ENCODE assay signal across 9 cellular contexts in the genomic region with DNA sequence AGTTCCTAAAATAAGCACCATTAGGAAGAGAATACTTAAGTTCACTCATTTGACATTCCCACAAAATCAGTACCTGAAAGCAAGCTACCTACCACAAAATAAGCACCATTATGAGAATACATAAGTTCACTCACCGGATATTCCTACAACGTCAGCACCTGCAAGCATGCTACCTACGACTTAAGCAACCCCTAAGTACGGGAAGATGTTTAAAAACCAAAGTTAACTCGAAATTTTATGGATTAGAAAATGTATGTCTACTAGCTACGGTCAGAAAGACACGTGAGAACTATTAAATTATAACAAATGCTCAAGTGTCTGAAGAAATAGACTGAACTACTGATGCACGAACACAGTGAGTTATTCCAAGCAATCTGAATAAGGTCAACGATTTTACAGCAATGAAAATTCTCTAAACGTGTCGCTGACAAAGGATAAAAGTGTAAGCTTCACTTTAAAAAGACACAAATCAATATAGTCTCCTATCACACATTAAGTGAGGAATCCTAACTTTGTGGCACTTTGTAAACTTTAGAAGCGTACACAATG. TPM values are rescaled to one million over a fixed set of nuclear protein-coding genes. Genes with fewer than 3 reads are reported as not detected.
DNase-seq lines count a peak whose midpoint lies in the region; TF ChIP-seq lines count a peak whose summit lies in the region.
"Had no signal": no experiment of that assay in that cellular context is flagged by ENCODE, and none has a peak within 500 bp of the region (broad histone marks: within the 10 kb centered on the region; RNA-seq: fewer than 3 reads in every experiment).

No MANE protein-coding gene starts in this region.

- H3K36me3 ChIP-seq in H7 (replicated peaks; ENCODE audit: control insufficient read depth, insufficient read depth, low read length) (no peaks in the 10 kb centered on the region), skeletal muscle satellite cell (ENCODE audit: insufficient read depth, low read length) (no peaks in the 10 kb centered on the region)

- H3K27ac Mint-ChIP-seq in T-helper 2 cell treated with Interferon-gamma antibody and Interleukin-4, amounts not matched to agents 5 μg/mL and 100 μg/mL, for 36 hours = peak overlapping the region; percentile 94

- no peaks in the 10 kb centered on the region for H3K27me3 ChIP-seq in H7 (ENCODE audit: control insufficient read depth, insufficient read depth, low read length)
- H3K27me3 ChIP-seq in skeletal muscle satellite cell (ENCODE audit: control insufficient read depth, insufficient read depth, low read length) = no peaks in the 10 kb centered on the region

- H3K9me3 ChIP-seq in skeletal muscle satellite cell (replicated peaks; ENCODE audit: low read length) = no peaks in the 10 kb centered on the region

- H3K36me3 Mint-ChIP-seq in T-helper 2 cell treated with Interferon-gamma antibody and Interleukin-4, amounts not matched to agents 5 μg/mL and 100 μg/mL, for 36 hours (ENCODE audit: low read depth) = peaks cover 30% of the 10 kb centered on the region

- H3K4me3 ChIP-seq in H7 (ENCODE audit: insufficient read depth, low read depth, low read length) = peak overlapping the region; percentile 91
- H3K4me3 ChIP-seq in foreskin fibroblast (ENCODE audit: low read depth in 1 of 2, low read length in 2 of 2) = peak overlapping the region; percentile 73 to 96
- peak overlapping the region; percentile 97 for H3K4me3 ChIP-seq in skeletal muscle satellite cell (ENCODE audit: low read length)

- peaks cover 37% of the 10 kb centered on the region for H3K4me1 Mint-ChIP-seq in T-helper 2 cell treated with Interferon-gamma antibody and Interleukin-4, amounts not matched to agents 5 μg/mL and 100 μg/mL, for 36 hours (ENCODE audit: low read depth)

- peaks cover 38% of the 10 kb centered on the region for H3K4me1 ChIP-seq in skeletal muscle satellite cell (ENCODE audit: control insufficient read depth, insufficient read depth, low read length)

- TF ChIP-seq CTCF in foreskin fibroblast (IDR thresholded peaks at IDR 0.05; ENCODE audit: low read depth, low read length) (no peak), GM20000 (IDR thresholded peaks at IDR 0.05; ENCODE audit: extremely low read depth, missing control alignments) (no peak)

- DNase-seq in H7 (no peak), foreskin fibroblast (no peak), GM03348 (ENCODE audit: low spot score) (no peak), GM20000 (ENCODE audit: low spot score) (no peak), middle frontal gyrus (ENCODE audit: extremely low spot score, low spot score) (no peak), HCEC 1CT (no peak)
- DNase-seq in T-helper 2 cell treated with Interferon-gamma antibody and Interleukin-4, amounts not matched to agents 5 μg/mL and 100 μg/mL, for 36 hours (ENCODE audit: low spot score) = no peak
- DNase-seq: KG1 had no signal

- no peaks in the 10 kb centered on the region for H3K9me3 Mint-ChIP-seq in T-helper 2 cell treated with Interferon-gamma antibody and Interleukin-4, amounts not matched to agents 5 μg/mL and 100 μg/mL, for 36 hours

- peak overlapping the region; percentile 87 for H3K9ac ChIP-seq in skeletal muscle satellite cell (ENCODE audit: low read depth, low read length)

- peaks cover 4% of the 10 kb centered on the region for H3K27me3 Mint-ChIP-seq in T-helper 2 cell treated with Interferon-gamma antibody and Interleukin-4, amounts not matched to agents 5 μg/mL and 100 μg/mL, for 36 hours (ENCODE audit: low read depth)

- peak overlapping the region; percentile 87 for H3K4me2 ChIP-seq in skeletal muscle satellite cell (ENCODE audit: low read length)

- peak overlapping the region; percentile 96 for H3K4me3 Mint-ChIP-seq in T-helper 2 cell treated with Interferon-gamma antibody and Interleukin-4, amounts not matched to agents 5 μg/mL and 100 μg/mL, for 36 hours

RNA-seq across cellular contexts. Expression of gene GSPT1, which starts 1.5 kb away (rescaled TPM):
- 116 and 148 TPM in 2 replicates for total RNA-seq in H7 (2014; rRNA removed; shearing (Covaris generic))
- 112 and 137 TPM in 2 replicates for total RNA-seq in skeletal muscle satellite cell (2012; rRNA removed)

RNA-seq across cellular contexts. Expression of gene NPIPB2, which starts 27.6 kb away (rescaled TPM):
- total RNA-seq in H7 (2014; rRNA removed; shearing (Covaris generic)) = 0.97 and 1.3 TPM in 2 replicates
- total RNA-seq in skeletal muscle satellite cell (2012; rRNA removed) = 0.44 and 0.76 TPM in 2 replicates

RNA-seq across cellular contexts. Expression of gene TNFRSF17, which starts 50.7 kb away (rescaled TPM):
- not detected in 2 replicates for total RNA-seq in H7 (2014; rRNA removed; shearing (Covaris generic))
- total RNA-seq in skeletal muscle satellite cell (2012; rRNA removed) = not detected in 2 replicates
